20 cellular contexts compared by ENCODE assay signal in the genomic region with DNA sequence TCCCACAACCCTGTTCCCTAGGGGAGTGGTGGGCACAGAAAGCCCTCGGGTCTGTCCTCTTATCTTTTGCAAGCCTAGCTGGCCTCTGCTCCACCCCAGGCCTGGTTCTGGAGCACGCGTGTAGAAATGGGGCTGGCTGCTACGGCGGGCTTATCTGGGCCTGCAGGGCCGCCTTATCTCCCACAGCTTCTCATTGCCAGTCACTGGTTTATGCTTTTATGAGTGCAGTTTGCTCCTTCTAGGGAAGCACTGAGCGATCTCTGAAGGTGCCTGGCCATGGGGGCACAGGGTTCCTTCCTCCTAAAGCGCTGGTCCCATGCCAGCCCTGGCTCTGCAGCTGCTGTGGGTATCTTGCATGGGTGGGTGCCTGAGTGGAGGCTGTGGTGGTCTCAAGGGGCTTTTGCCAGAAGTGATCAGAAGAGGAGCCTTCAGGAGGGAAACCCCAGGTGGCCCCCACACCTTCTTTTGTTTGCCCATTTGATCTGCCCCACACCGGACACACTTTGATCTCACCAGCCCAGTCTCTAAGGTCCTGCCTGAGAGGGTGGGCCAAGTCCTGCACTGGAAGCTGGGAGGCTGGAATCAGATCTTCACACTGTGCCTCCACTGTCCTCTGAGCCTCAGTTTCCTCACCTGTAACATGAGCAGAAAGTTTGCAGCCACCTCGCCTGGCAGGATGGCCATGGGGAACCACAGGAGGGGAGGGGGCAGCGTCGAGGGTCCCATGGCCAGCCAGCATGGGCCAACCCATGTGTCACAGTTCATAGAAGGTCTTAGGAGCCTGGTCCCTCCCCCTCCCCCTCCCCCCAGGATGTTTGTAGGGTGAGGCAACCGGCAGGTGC.
A peak's percentile ranks its signal among the peaks of the same experiment; 100 is the strongest.
DNase-seq lines count a peak whose midpoint lies in the region; ATAC-seq and TF ChIP-seq lines count a peak whose summit lies in the region.
"Had no signal": no experiment of that assay in that cellular context is flagged by ENCODE, and none has a peak within 500 bp of the region (broad histone marks: within the 10 kb centered on the region; RNA-seq: fewer than 3 reads in every experiment).

No MANE protein-coding gene starts in this region.

- H3K27me3 ChIP-seq in mucosa of stomach (ENCODE audit: control insufficient read depth, insufficient read depth, low read length), result peaks cover 30% of the 10 kb centered on the region
- no peaks in the 10 kb centered on the region for H3K27me3 ChIP-seq in WERI-Rb-1 (ENCODE audit: insufficient read depth, low read depth, severe bottlenecking)
- H3K27me3 ChIP-seq: SJSA1 had no signal

- TF ChIP-seq POLR2A in lower leg skin (IDR thresholded peaks at IDR 0.05), result no peak

- peaks cover 2% of the 10 kb centered on the region for H3K4me1 Mint-ChIP-seq in chondrocyte (ENCODE audit: low read depth)
- H3K4me1 Mint-ChIP-seq: B cell; naive thymus-derived CD4-positive, alpha-beta T cell; stimulated activated naive CD8-positive, alpha-beta T cell treated with anti-CD3 and anti-CD28 coated beads, Interleukin-15, amount 100 ng/mL, for 72 hours had no signal

- no peak overlapping the region for H3K27ac ChIP-seq in WERI-Rb-1
- H3K27ac ChIP-seq: GM23248, SJSA1 had no signal

- no peaks in the 10 kb centered on the region for H3K36me3 Mint-ChIP-seq in chondrocyte (ENCODE audit: low read depth)
- H3K36me3 Mint-ChIP-seq: naive thymus-derived CD4-positive, alpha-beta T cell had no signal

- peak; percentile 56 for ATAC-seq in left cardiac atrium
- no peak for ATAC-seq in Right ventricle myocardium inferior
- ATAC-seq: activated CD4-positive, CD25-positive, alpha-beta regulatory T cell treated with anti-CD3 and anti-CD28 coated beads, Interleukin-2, amount 50 U/mL, for 24 hours; activated T-cell treated with anti-CD3 and anti-CD28 coated beads, Interleukin-2, amount 50 U/mL, for 4 hours; naive thymus-derived CD4-positive, alpha-beta T cell; stimulated activated naive CD8-positive, alpha-beta T cell treated with anti-CD3 and anti-CD28 coated beads, Interleukin-15, amount 100 ng/mL, for 72 hours had no signal

- peaks cover 25% of the 10 kb centered on the region for H3K27me3 Mint-ChIP-seq in chondrocyte (ENCODE audit: low read depth)

- no peaks in the 10 kb centered on the region for H3K9me3 Mint-ChIP-seq in chondrocyte (ENCODE audit: low read depth)
- H3K9me3 Mint-ChIP-seq: activated T-cell treated with anti-CD3 and anti-CD28 coated beads, Interleukin-2, amount 50 U/mL, for 4 hours; stimulated activated naive CD8-positive, alpha-beta T cell treated with anti-CD3 and anti-CD28 coated beads, Interleukin-15, amount 100 ng/mL, for 72 hours had no signal

- 69 to 71% methylated on average over 12 to 13 of the region's 13 CpGs for WGBS in lower leg skin, 2 donors

- no peak overlapping the region for H3K27ac Mint-ChIP-seq in chondrocyte (ENCODE audit: unreplicated experiment)
- H3K27ac Mint-ChIP-seq: B cell; naive thymus-derived CD4-positive, alpha-beta T cell had no signal

- DNase-seq in left cardiac atrium (no peak), Right ventricle myocardium inferior (ENCODE audit: missing footprints) (no peak), chondrocyte (ENCODE audit: low spot score) (peak; percentile 57), WERI-Rb-1 (no peak), NCI-H1417 (lab: John Stamatoyannopoulos, UW) (no peak), HK-2 (ENCODE audit: unreplicated experiment) (no peak), lower leg skin (ENCODE audit: low spot score in 2 of 2) (no peak)
- DNase-seq: activated naive CD4-positive, alpha-beta T cell treated with anti-CD3 and anti-CD28 coated beads, Interleukin-2, amount 50 U/mL, for 16 hours; activated T-cell treated with anti-CD3 and anti-CD28 coated beads, Interleukin-2, amount 50 U/mL, for 4 hours; cerebellar nuclear complex; foreskin melanocyte; GM23248; naive thymus-derived CD4-positive, alpha-beta T cell; NCI-H1092 treated with DMSO at 0.1 percent for 48 hours; NCI-H2029 treated with DMSO at 0.1 percent for 48 hours; stimulated activated naive CD8-positive, alpha-beta T cell treated with anti-CD3 and anti-CD28 coated beads, Interleukin-15, amount 100 ng/mL, for 72 hours had no signal

- no peaks in the 10 kb centered on the region for H3K36me3 ChIP-seq in mucosa of stomach (ENCODE audit: control insufficient read depth, insufficient read depth, low read length)
- no peaks in the 10 kb centered on the region for H3K36me3 ChIP-seq in WERI-Rb-1
- H3K36me3 ChIP-seq: SJSA1 had no signal

- TF ChIP-seq CTCF in chondrocyte (IDR thresholded peaks at IDR 0.05), result no peak
- TF ChIP-seq CTCF in WERI-Rb-1 (IDR thresholded peaks at IDR 0.05; ENCODE audit: low read depth, low read length), result no peak
- no peak for TF ChIP-seq CTCF in lower leg skin (IDR thresholded peaks at IDR 0.05)

- H3K4me1 ChIP-seq in mucosa of stomach (ENCODE audit: control insufficient read depth, insufficient read depth, low read length), result peaks cover 13% of the 10 kb centered on the region

- H3K4me3 ChIP-seq in mucosa of stomach (ENCODE audit: low read length) (no peak overlapping the region), WERI-Rb-1 (ENCODE audit: low read depth, low read length) (no peak overlapping the region), lower leg skin (ENCODE audit: low read depth, poor library complexity, severe bottlenecking) (no peak overlapping the region)
- H3K4me3 ChIP-seq: GM23248, SJSA1 had no signal

- H3K4me3 Mint-ChIP-seq in chondrocyte (ENCODE audit: unreplicated experiment), result no peak overlapping the region
- H3K4me3 Mint-ChIP-seq: activated T-cell treated with anti-CD3 and anti-CD28 coated beads, Interleukin-2, amount 50 U/mL, for 4 hours; B cell; naive thymus-derived CD4-positive, alpha-beta T cell; stimulated activated naive CD8-positive, alpha-beta T cell treated with anti-CD3 and anti-CD28 coated beads, Interleukin-15, amount 100 ng/mL, for 72 hours had no signal

- intact Hi-C loops in left cardiac atrium (cut with DNase I), result no loop called here
- intact Hi-C loops in Right ventricle myocardium inferior (cut with DNase I), result no loop called here
- intact Hi-C loops in lower leg skin (cut with DNase I; ENCODE audit: low total_unique reads), result no loop called here

- peak overlapping the region; percentile 47 for H3K9ac ChIP-seq in mucosa of stomach (ENCODE audit: low read length)
- H3K9ac ChIP-seq: GM23248 had no signal

- H3K9me3 ChIP-seq in mucosa of stomach (ENCODE audit: control insufficient read depth, low read length), result no peaks in the 10 kb centered on the region
- H3K9me3 ChIP-seq in WERI-Rb-1 (ENCODE audit: severe bottlenecking), result no peaks in the 10 kb centered on the region
- H3K9me3 ChIP-seq: SJSA1 had no signal
